In genomic region chr17:48486557-48486956, GRCh38 we compare ENCODE assay signal across 1 cellular context.
TF ChIP-seq lines count a peak whose summit lies in the region.

No MANE protein-coding gene starts in this region.

TF ChIP-seq in GM23338, 12 proteins besides CTCF, POLR2A, EP300 and RAD21 (continued from another document):
- TF ChIP-seq REST (IDR thresholded peaks at IDR 0.05; ENCODE audit: unreplicated experiment) (no peak), NANOG (IDR thresholded peaks at IDR 0.05; ENCODE audit: borderline replicate concordance) (no peak), ZNF114 (CRISPR knock-in tag; IDR thresholded peaks at IDR 0.05) (no peak), EZH2phosphoT487 (IDR thresholded peaks at IDR 0.05; ENCODE audit: unreplicated experiment) (no peak), STAT1 (IDR thresholded peaks at IDR 0.05; ENCODE audit: unreplicated experiment) (no peak), CREB1 (CRISPR knock-in tag; IDR thresholded peaks at IDR 0.05; ENCODE audit: low read depth) (no peak), JUNB (IDR thresholded peaks at IDR 0.05; ENCODE audit: unreplicated experiment) (no peak), ZNF331 (CRISPR knock-in tag; IDR thresholded peaks at IDR 0.05; ENCODE audit: low read depth) (no peak)
- TF ChIP-seq, protein P1, sequence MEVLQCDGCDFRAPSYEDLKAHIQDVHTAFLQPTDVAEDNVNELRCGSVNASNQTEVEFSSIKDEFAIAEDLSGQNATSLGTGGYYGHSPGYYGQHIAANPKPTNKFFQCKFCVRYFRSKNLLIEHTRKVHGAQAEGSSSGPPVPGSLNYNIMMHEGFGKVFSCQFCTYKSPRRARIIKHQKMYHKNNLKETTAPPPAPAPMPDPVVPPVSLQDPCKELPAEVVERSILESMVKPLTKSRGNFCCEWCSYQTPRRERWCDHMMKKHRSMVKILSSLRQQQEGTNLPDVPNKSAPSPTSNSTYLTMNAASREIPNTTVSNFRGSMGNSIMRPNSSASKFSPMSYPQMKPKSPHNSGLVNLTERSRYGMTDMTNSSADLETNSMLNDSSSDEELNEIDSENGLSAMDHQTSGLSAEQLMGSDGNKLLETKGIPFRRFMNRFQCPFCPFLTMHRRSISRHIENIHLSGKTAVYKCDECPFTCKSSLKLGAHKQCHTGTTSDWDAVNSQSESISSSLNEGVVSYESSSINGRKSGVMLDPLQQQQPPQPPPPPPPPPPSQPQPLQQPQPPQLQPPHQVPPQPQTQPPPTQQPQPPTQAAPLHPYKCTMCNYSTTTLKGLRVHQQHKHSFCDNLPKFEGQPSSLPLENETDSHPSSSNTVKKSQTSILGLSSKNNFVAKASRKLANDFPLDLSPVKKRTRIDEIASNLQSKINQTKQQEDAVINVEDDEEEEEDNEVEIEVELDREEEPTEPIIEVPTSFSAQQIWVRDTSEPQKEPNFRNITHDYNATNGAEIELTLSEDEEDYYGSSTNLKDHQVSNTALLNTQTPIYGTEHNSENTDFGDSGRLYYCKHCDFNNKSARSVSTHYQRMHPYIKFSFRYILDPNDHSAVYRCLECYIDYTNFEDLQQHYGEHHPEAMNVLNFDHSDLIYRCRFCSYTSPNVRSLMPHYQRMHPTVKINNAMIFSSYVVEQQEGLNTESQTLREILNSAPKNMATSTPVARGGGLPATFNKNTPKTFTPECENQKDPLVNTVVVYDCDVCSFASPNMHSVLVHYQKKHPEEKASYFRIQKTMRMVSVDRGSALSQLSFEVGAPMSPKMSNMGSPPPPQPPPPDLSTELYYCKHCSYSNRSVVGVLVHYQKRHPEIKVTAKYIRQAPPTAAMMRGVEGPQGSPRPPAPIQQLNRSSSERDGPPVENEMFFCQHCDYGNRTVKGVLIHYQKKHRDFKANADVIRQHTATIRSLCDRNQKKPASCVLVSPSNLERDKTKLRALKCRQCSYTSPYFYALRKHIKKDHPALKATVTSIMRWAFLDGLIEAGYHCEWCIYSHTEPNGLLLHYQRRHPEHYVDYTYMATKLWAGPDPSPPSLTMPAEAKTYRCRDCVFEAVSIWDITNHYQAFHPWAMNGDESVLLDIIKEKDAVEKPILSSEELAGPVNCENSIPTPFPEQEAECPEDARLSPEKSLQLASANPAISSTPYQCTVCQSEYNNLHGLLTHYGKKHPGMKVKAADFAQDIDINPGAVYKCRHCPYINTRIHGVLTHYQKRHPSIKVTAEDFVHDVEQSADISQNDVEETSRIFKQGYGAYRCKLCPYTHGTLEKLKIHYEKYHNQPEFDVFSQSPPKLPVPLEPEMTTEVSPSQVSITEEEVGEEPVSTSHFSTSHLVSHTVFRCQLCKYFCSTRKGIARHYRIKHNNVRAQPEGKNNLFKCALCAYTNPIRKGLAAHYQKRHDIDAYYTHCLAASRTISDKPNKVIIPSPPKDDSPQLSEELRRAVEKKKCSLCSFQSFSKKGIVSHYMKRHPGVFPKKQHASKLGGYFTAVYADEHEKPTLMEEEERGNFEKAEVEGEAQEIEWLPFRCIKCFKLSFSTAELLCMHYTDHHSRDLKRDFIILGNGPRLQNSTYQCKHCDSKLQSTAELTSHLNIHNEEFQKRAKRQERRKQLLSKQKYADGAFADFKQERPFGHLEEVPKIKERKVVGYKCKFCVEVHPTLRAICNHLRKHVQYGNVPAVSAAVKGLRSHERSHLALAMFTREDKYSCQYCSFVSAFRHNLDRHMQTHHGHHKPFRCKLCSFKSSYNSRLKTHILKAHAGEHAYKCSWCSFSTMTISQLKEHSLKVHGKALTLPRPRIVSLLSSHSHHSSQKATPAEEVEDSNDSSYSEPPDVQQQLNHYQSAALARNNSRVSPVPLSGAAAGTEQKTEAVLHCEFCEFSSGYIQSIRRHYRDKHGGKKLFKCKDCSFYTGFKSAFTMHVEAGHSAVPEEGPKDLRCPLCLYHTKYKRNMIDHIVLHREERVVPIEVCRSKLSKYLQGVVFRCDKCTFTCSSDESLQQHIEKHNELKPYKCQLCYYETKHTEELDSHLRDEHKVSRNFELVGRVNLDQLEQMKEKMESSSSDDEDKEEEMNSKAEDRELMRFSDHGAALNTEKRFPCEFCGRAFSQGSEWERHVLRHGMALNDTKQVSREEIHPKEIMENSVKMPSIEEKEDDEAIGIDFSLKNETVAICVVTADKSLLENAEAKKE (CRISPR knock-in tag; IDR thresholded peaks at IDR 0.05): no peak
